12 cellular contexts compared by ENCODE assay signal in the genomic region with DNA sequence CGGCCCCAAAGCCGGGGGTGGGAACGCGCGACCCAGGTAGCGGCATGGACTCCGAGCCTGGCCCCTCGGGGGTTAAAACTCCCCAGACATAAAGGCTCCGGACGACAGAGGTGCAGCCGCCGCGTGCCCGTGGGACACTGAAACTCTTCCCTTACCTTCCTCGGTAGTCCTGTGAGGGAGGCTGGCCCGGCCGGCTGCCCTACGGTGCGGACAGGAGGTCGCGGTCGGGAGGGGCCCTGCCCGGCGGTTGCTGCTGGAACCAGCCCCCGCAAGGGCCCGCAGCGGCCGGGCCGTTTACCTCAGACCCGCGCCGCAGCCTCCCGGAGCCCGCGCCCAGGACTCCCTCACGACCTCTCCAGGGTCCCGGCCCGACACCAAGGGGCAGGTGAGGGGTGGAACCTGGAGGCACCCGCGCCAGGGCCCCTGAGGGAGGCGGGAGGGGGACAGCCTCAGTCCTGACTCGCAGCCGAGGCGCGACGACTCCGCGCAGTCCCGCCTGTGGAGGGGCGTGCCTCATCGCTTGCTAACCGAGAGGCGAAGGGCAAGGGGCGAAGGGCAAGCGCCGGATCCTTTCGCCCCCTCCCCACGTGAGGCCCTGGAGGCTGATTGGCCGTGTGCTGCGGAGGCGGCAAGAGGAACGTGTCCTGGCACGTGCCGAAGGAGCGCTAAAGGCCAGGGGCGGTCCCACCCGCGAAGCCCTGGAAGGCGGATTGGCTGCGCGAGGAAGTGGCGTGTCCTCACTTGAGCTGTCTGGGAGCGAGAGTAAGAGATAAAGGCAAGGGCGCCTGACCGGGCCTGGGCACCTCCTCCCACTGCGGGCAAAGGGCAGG. TPM values are rescaled to one million over a fixed set of nuclear protein-coding genes. Genes with fewer than 3 reads are reported as not detected.
A peak's percentile ranks its signal among the peaks of the same experiment; 100 is the strongest.
DNase-seq lines count a peak whose midpoint lies in the region; ATAC-seq, FAIRE-seq and TF ChIP-seq lines count a peak whose summit lies in the region.
"Had no signal": no experiment of that assay in that cellular context is flagged by ENCODE, and none has a peak within 500 bp of the region (broad histone marks: within the 10 kb centered on the region; RNA-seq: fewer than 3 reads in every experiment).

UPB1 (plus strand) TSS at position 798 of the 830 bp plus-strand sequence. CDS start 72 bp downstream, outside the sequence.

- CTCF ChIA-PET in H1 (lab: Charles Lee; ENCODE audit: partially characterized antibody): interaction anchor here (0.5 to 15.1 kb wide), 4 partner anchors 24 to 783 kb away, joined by 3 to 201 read pairs (median 3); no protein-coding TSS in a partner anchor

- 0 out of 7 replicates have a peak, but pooled peaks cover 0 to 4% (median 0%) of the 10 kb centered on the region in 3 experiments for H3K36me3 Mint-ChIP-seq in H9 (ENCODE audit: insufficient read depth in 1 of 3, low read depth in 3 of 3)

- no CpG with 5 or more reads among the region's 76 CpGs for WGBS in H9 (ENCODE audit: extremely low coverage, insufficient read length, low lambda C conversion rate)
- WGBS in H1 (ENCODE audit: extremely low coverage in 1 of 2, insufficient coverage in 1 of 2, insufficient read length in 1 of 2, insufficient replicate concordance in 2 of 2, low coverage in 1 of 2, low lambda C conversion rate in 2 of 2, missing lambda C conversion rate in 1 of 2), 2 experiments: 16% methylated on average over 56 of the region's 76 CpGs; no CpG with 5 or more reads in 1 of the 2 experiments

- H3K4me2 ChIP-seq in H9 (ENCODE audit: insufficient read depth, insufficient read length, low read length) (peak within 1 kb of the TSS; percentile 59), H1 (ENCODE audit: insufficient read depth in 1 of 2, low read depth in 2 of 2, low read length in 2 of 2) (peak within 1 kb of the TSS; percentile 80 to 86), skeletal muscle satellite cell (ENCODE audit: low read length) (peak within 1 kb of the TSS; percentile 44)

- H3K27me3 ChIP-seq in H9 (ENCODE audit: insufficient read depth, low read length) (peaks cover 27% of the 10 kb centered on the region; the same call in 1 of the 2 replicates), H1 (replicated peaks in 1 of 4; ENCODE audit: control insufficient read depth in 3 of 4, extremely low read depth in 1 of 4, insufficient read depth in 3 of 4, low read length in 3 of 4) (peaks cover 20 to 36% (median 30%) of the 10 kb centered on the region in 4 experiments), skeletal muscle satellite cell (ENCODE audit: control insufficient read depth, insufficient read depth, low read length) (peaks cover 56% of the 10 kb centered on the region)

- no peak within 1 kb of the TSS for H3T11ph ChIP-seq in H9 (ENCODE audit: low read length)

- POLR2A ChIA-PET in H1 (lab: Charles Lee; ENCODE audit: partially characterized antibody): interaction anchor here (1.3 kb wide), 1 partner anchor 71 kb away, joined by 3 read pairs; no protein-coding TSS in a partner anchor

- H3K27ac ChIP-seq in H9 (ENCODE audit: insufficient read length, low read depth, low read length) (no peak within 1 kb of the TSS), H1 (ENCODE audit: low read depth, low read length) (no peak within 1 kb of the TSS)

- H3K9me3 ChIP-seq in H9 (ENCODE audit: control insufficient read depth, low read depth, low read length): no peaks in the 10 kb centered on the region
- peaks cover 3 to 10% of the 10 kb centered on the region in 2 experiments; a peak in 3 of 4 replicates for H3K9me3 ChIP-seq in H1 (ENCODE audit: insufficient read depth in 2 of 2, low read depth in 1 of 2, low read length in 1 of 2)
- no peaks in the 10 kb centered on the region for H3K9me3 ChIP-seq in skeletal muscle satellite cell (replicated peaks; ENCODE audit: low read length)

- H4K8ac ChIP-seq in H9 (replicated peaks; ENCODE audit: insufficient read length, low read depth, low read length) (no peak within 1 kb of the TSS), H1 (ENCODE audit: extremely low read depth, insufficient read depth, low read length) (peak within 1 kb of the TSS; percentile 81)

- H3K56ac ChIP-seq in H9 (ENCODE audit: insufficient read length, low read depth, low read length) (no peak within 1 kb of the TSS), H1 (replicated peaks; ENCODE audit: insufficient read length, low read depth, low read length) (no peak within 1 kb of the TSS)

- TF ChIP-seq EP300 in H1 (IDR thresholded peaks at IDR 0.05; ENCODE audit: borderline replicate concordance in 1 of 2, low read depth in 2 of 2, low read length in 2 of 2): no peak

- peaks cover 2 to 6% of the 10 kb centered on the region in 2 experiments; a peak in 1 of 4 replicates for H3K4me1 Mint-ChIP-seq in H9

- H2BK20ac ChIP-seq in H9 (ENCODE audit: low read depth, low read length, poor library complexity, severe bottlenecking): no peak within 1 kb of the TSS
- H2BK20ac ChIP-seq in H1 (ENCODE audit: low read length): no peak within 1 kb of the TSS

- no peak for TF ChIP-seq RAD21 in H1 (IDR thresholded peaks at IDR 0.05 in 1 of 2, conservative IDR thresholded peaks at IDR 0.05 in 1 of 2; ENCODE audit: low read depth in 2 of 2, low read length in 2 of 2)

- H3K18ac ChIP-seq in H9 (ENCODE audit: insufficient read length, low read depth, low read length) (no peak within 1 kb of the TSS), H1 (ENCODE audit: extremely low read depth, low read length) (peak within 1 kb of the TSS; percentile 42; the same call in 1 of the 2 replicates)

- no peak for FAIRE-seq in H1 (lab: Jason Lieb, UNC)

- ATAC-seq in left lobe of liver: peak; percentile 74
- ATAC-seq in HG03520 (IDR thresholded peaks at IDR 0.05; ENCODE audit: unreplicated experiment): no peak
- ATAC-seq: HCT116 had no signal

- H3K4me3 ChIP-seq in H1 (ENCODE audit: extremely low read depth in 1 of 4, insufficient read depth in 2 of 4, low read depth in 3 of 4, low read length in 4 of 4): peak within 1 kb of the TSS; percentile 28 to 57 (median 52)
- H3K4me3 ChIP-seq in skeletal muscle satellite cell (ENCODE audit: low read length): no peak within 1 kb of the TSS

- peaks cover 0 to 6% of the 10 kb centered on the region in 2 experiments; a peak in 2 of 5 replicates for H3K9me3 Mint-ChIP-seq in H9

- H2BK12ac ChIP-seq in H9 (ENCODE audit: insufficient read length, low read depth, low read length) (no peak within 1 kb of the TSS), H1 (ENCODE audit: low read depth, low read length) (peak within 1 kb of the TSS; percentile 77; the same call in 1 of the 2 replicates)

- H3K4me1 ChIP-seq in H9 (ENCODE audit: insufficient read depth, low read length): no peaks in the 10 kb centered on the region
- H3K4me1 ChIP-seq in H1 (replicated peaks in 1 of 4; ENCODE audit: control insufficient read depth in 3 of 4, insufficient read depth in 4 of 4, low read length in 3 of 4): peaks cover 0 to 7% (median 2%) of the 10 kb centered on the region in 4 experiments; a peak in 4 of 7 replicates
- no peaks in the 10 kb centered on the region for H3K4me1 ChIP-seq in skeletal muscle satellite cell (ENCODE audit: control insufficient read depth, insufficient read depth, low read length)

- no peaks in the 10 kb centered on the region for H3K79me1 ChIP-seq in H9 (ENCODE audit: insufficient read depth, low read depth, low read length, poor library complexity, severe bottlenecking)
- no peaks in the 10 kb centered on the region for H3K79me1 ChIP-seq in H1 (ENCODE audit: low read depth, low read length)

- H2AFZ ChIP-seq in H9 (ENCODE audit: low read length) (no peak within 1 kb of the TSS), H1 (ENCODE audit: low read length) (peak within 1 kb of the TSS; percentile 79)

- H3K27ac Mint-ChIP-seq in H9: no peak within 1 kb of the TSS

- H4K20me1 ChIP-seq in H9 (ENCODE audit: control insufficient read depth, insufficient read depth, insufficient read length) (no peaks in the 10 kb centered on the region), H1 (replicated peaks in 1 of 2; ENCODE audit: control insufficient read depth in 1 of 2, insufficient read depth in 2 of 2, low read length in 2 of 2) (no peaks in the 10 kb centered on the region)

- TF ChIP-seq CTCF in H9 (conservative IDR thresholded peaks at IDR 0.05) (no peak), H1 (IDR thresholded peaks at IDR 0.05; ENCODE audit: control extremely low read depth in 1 of 3, insufficient read depth in 1 of 3, low read depth in 1 of 3, low read length in 3 of 3) (no peak)

- H3K79me2 ChIP-seq in H9 (ENCODE audit: insufficient read depth, low read length): no peaks in the 10 kb centered on the region
- H3K79me2 ChIP-seq in H1 (ENCODE audit: control insufficient read depth in 1 of 2, insufficient read depth in 2 of 2, low read length in 2 of 2): no peaks in the 10 kb centered on the region

- H3K36me3 ChIP-seq in H1 (ENCODE audit: control insufficient read depth in 2 of 4, insufficient read depth in 4 of 4, low read length in 3 of 4) (peaks cover 0 to 5% (median 0%) of the 10 kb centered on the region in 4 experiments; a peak in 2 of 8 replicates), skeletal muscle satellite cell (ENCODE audit: insufficient read depth, low read length) (no peaks in the 10 kb centered on the region)

- H2BK5ac ChIP-seq in H9 (ENCODE audit: insufficient read length, low read length) (no peak within 1 kb of the TSS), H1 (ENCODE audit: low read depth, low read length) (0 out of 2 replicates have a peak within 1 kb of the TSS, but pooled peaks have one; percentile 50)

- H2AK5ac ChIP-seq in H9 (ENCODE audit: insufficient read length, low read length) (no peak within 1 kb of the TSS), H1 (ENCODE audit: low read depth, low read length) (0 out of 2 replicates have a peak within 1 kb of the TSS, but pooled peaks have one; percentile 46)

- H4K5ac ChIP-seq in H9 (ENCODE audit: insufficient read length, low read depth, low read length) (no peak within 1 kb of the TSS), H1 (ENCODE audit: insufficient read length, low read depth, low read length) (peak within 1 kb of the TSS; percentile 21)

- H3K27me3 Mint-ChIP-seq in H9 (ENCODE audit: low read depth): peaks cover 72% of the 10 kb centered on the region

- TF ChIP-seq POLR2A in H1 (IDR thresholded peaks at IDR 0.05; ENCODE audit: control extremely low read depth in 1 of 2, low read depth in 2 of 2, low read length in 2 of 2): no peak

- H3K14ac ChIP-seq in H9 (ENCODE audit: insufficient read depth, low read length): no peak within 1 kb of the TSS; the same call in 1 of the 2 replicates
- H3K14ac ChIP-seq in H1 (ENCODE audit: insufficient read length): no peak within 1 kb of the TSS

- H2BK15ac ChIP-seq in H9 (ENCODE audit: low read depth, low read length) (no peak within 1 kb of the TSS), H1 (ENCODE audit: low read length) (peak within 1 kb of the TSS; percentile 66; the same call in 1 of the 2 replicates)

- H2BK120ac ChIP-seq in H9 (ENCODE audit: low read depth, low read length, poor library complexity, severe bottlenecking) (no peak within 1 kb of the TSS), H1 (replicated peaks; ENCODE audit: low read depth, low read length) (no peak within 1 kb of the TSS)

- H3K9ac ChIP-seq in H9 (ENCODE audit: extremely low read depth, insufficient read length, low read length): no peak within 1 kb of the TSS
- H3K9ac ChIP-seq in H1 (replicated peaks in 1 of 4; ENCODE audit: extremely low read depth in 1 of 4, low read depth in 3 of 4, low read length in 3 of 4): no peak within 1 kb of the TSS
- H3K9ac ChIP-seq in skeletal muscle satellite cell (ENCODE audit: low read depth, low read length): no peak within 1 kb of the TSS

- H3K23me2 ChIP-seq in H9 (ENCODE audit: insufficient read length, low read depth, low read length, poor library complexity, severe bottlenecking) (peaks cover 7% of the 10 kb centered on the region), H1 (ENCODE audit: low read depth, low read length) (peaks cover 6% of the 10 kb centered on the region; the same call in 1 of the 2 replicates)

- peak; percentile 58 for DNase-seq in H9
- DNase-seq in H1 (ENCODE audit: low read depth in 1 of 2, low spot score in 2 of 2): peak in 1 of 2 experiments; percentile 70
- peak; percentile 99 for DNase-seq in left lobe of liver (ENCODE audit: low spot score)
- no peak for DNase-seq in stimulated activated CD4-positive, alpha-beta T cell treated with anti-CD3 and anti-CD28 coated beads, Interleukin-1b, Interleukin-23, amount 100 ng/mL, for 48 hours
- DNase-seq in DMS79 treated with DMSO at 0.1 percent for 48 hours (lab: John Stamatoyannopoulos, UW): no peak
- DNase-seq in GM19240 (ENCODE audit: insufficient read length, low spot score): no peak
- DNase-seq: activated T-cell treated with anti-CD3 and anti-CD28 coated beads for 4 hours, anterior cingulate cortex, NCI-H2227 treated with DMSO at 0.1 percent for 48 hours had no signal

- H3K23ac ChIP-seq in H9 (ENCODE audit: insufficient read length, low read depth, low read length) (no peak within 1 kb of the TSS), H1 (ENCODE audit: insufficient read length) (no peak within 1 kb of the TSS)

- H3K4ac ChIP-seq in H9 (ENCODE audit: low read depth, low read length) (no peak within 1 kb of the TSS), H1 (replicated peaks; ENCODE audit: insufficient read length, low read depth, low read length) (no peak within 1 kb of the TSS)

- H4K91ac ChIP-seq in H9 (ENCODE audit: insufficient read length, low read depth, low read length) (no peak within 1 kb of the TSS), H1 (replicated peaks; ENCODE audit: insufficient read length, low read length) (no peak within 1 kb of the TSS)

- H3K4me3 Mint-ChIP-seq in H9: peak within 1 kb of the TSS; percentile 49 to 71

RNA-seq across cellular contexts. Expression of gene UPB1, which starts in this region (rescaled TPM):
- total RNA-seq in H9 (2021) (0.07 TPM in 1 of 2 replicates, not detected in the other), left lobe of liver (184 TPM)
- total RNA-seq in H1 (2021; fragmentation: NEBNext Ultra II Directional; extraction: Animal tissue kit (Norgen Biotek cat#: 25700)): not detected in 2 replicates
- 0.05 and 0.09 TPM in 2 replicates for polyA plus RNA-seq in H1 (2011; rRNA removed)
- 0.26 TPM for polyA plus RNA-seq in H1 (2011; cell fraction: cytosol; rRNA removed)
- 0.36 TPM for polyA plus RNA-seq in H1 (2011; cell fraction: nucleus; rRNA removed)
- polyA plus RNA-seq in H1 (2012, experiment 1 of 2): 0.06 to 0.17 TPM (median 0.12 TPM) in 4 replicates
- polyA plus RNA-seq in H1 (2012, experiment 2 of 2): not detected
- polyA plus RNA-seq in H1 (2013, experiment 1 of 2): 0.04 TPM
- 0.06 TPM for polyA plus RNA-seq in H1 (2013, experiment 2 of 2)
- polyA minus RNA-seq in H1 (2011; rRNA and poly(A)+ RNA removed): 0.16 TPM in 1 of 2 replicates, not detected in the other
- not detected for polyA minus RNA-seq in H1 (2011; cell fraction: cytosol; rRNA and poly(A)+ RNA removed)
- 0.50 TPM for polyA minus RNA-seq in H1 (2011; cell fraction: nucleus; rRNA and poly(A)+ RNA removed)
- total RNA-seq in skeletal muscle satellite cell (2012; rRNA removed): under 0.01 TPM in 1 of 2 replicates, not detected in the other

Comparison
In these comparisons a context has a peak if more than half of its experiments do, and no peak if none do; other contexts are left out.
1. RNA of gene UPB1 (total RNA-seq): 184 TPM in left lobe of liver (single experiment); not detected in H1 and 0.07 TPM in H9; every median in the first group is over 100 times any median in the second.
2. Peak in DNase-seq and H3K4me2 ChIP-seq in H9; RNA of the gene not detected or under 1 TPM.
3. Peak in every context shown above with its lines, with median percentiles within 50 percentile points of each other: H3K4me2 ChIP-seq.